In the genomic region with DNA sequence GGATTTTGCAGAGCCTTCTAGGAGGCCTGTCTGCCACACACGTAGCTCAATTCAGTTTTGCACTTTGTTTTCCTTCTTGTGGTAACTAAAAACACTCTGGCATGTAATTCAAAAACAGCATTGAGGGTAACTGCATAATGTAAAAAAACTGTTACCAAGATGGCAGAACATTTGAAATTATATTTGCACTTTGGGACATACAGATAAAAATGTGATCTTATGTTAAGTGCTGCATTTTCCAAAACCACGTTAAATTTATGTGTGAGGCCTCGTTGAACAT, we compare ENCODE assay signal across 1 cellular context.
TF ChIP-seq lines count a peak whose summit lies in the region.

No MANE protein-coding gene starts in this region.

TF ChIP-seq in WTC11, 78 proteins besides CTCF, POLR2A, EP300 and RAD21 (continued from another document):
- TF ChIP-seq, protein P1, sequence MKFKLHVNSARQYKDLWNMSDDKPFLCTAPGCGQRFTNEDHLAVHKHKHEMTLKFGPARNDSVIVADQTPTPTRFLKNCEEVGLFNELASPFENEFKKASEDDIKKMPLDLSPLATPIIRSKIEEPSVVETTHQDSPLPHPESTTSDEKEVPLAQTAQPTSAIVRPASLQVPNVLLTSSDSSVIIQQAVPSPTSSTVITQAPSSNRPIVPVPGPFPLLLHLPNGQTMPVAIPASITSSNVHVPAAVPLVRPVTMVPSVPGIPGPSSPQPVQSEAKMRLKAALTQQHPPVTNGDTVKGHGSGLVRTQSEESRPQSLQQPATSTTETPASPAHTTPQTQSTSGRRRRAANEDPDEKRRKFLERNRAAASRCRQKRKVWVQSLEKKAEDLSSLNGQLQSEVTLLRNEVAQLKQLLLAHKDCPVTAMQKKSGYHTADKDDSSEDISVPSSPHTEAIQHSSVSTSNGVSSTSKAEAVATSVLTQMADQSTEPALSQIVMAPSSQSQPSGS (CRISPR knock-in tag; IDR thresholded peaks at IDR 0.05; ENCODE audit: borderline replicate concordance, low read depth), result no peak
- TF ChIP-seq NR2C2 (CRISPR knock-in tag; IDR thresholded peaks at IDR 0.05), result no peak
